In the genomic region with DNA sequence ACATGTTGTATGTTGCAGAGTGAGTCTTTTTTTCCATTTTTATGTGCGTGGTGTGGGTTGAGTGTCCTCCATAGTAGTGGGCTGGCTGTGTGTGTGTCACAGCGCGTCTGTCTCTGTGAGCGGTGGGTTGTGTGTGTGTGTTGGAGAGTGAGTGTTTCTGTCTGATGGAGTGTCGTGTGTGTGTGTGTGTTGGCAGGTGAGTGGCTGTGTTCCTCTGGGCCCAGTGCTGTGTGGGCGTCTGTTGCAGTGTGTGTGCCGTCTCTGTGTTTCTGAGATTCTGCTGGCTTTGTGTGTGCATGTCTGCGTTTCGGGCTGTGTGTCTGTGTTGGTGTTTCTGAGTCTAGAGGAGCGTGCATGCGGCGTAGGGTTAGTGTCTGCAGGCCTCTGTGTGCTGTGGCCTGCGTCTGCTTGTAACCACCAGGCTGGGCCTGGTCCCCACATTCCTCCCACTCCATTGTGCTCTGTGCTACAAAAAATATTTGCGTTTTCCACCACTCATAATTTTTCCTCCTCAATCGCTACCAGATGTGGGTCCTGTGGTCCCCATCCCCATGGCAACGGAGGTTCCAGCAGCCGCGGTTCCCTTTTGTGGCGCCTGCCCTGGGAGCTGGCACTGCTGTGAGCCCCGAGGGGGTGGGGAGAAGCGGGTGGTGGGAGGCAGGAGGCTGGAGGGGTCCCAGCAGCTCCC, we compare ENCODE assay signal across 1 cellular context.
TF ChIP-seq lines count a peak whose summit lies in the region.

No MANE protein-coding gene starts in this region.

TF ChIP-seq in K562, 482 proteins besides CTCF, POLR2A, EP300 and RAD21 (continued from another document and continues in another):
- TF ChIP-seq, protein P1, sequence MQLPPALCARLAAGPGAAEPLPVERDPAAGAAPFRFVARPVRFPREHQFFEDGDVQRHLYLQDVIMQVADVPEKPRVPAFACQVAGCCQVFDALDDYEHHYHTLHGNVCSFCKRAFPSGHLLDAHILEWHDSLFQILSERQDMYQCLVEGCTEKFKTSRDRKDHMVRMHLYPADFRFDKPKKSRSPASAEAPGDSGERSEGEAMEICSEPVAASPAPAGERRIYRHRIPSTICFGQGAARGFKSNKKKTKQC (CRISPR knock-in tag; IDR thresholded peaks at IDR 0.05), result no peak
- no peak for TF ChIP-seq ZNF395 (CRISPR knock-in tag; IDR thresholded peaks at IDR 0.05)
- TF ChIP-seq KLF1 (tag; IDR thresholded peaks at IDR 0.05), result no peak
- TF ChIP-seq TSC22D4 (tag; IDR thresholded peaks at IDR 0.05), result no peak
- no peak for TF ChIP-seq CREB1 (IDR thresholded peaks at IDR 0.05)
- no peak for TF ChIP-seq CREB1 (CRISPR knock-in tag; IDR thresholded peaks at IDR 0.05)
- no peak for TF ChIP-seq RBM22 (IDR thresholded peaks at IDR 0.05; ENCODE audit: low read depth, low read length, poor library complexity, severe bottlenecking)
- no peak for TF ChIP-seq PTBP1 (IDR thresholded peaks at IDR 0.05; ENCODE audit: low read depth, low read length)
- no peak for TF ChIP-seq GATAD2B (IDR thresholded peaks at IDR 0.05; ENCODE audit: borderline replicate concordance)
- no peak for TF ChIP-seq MYC (IDR thresholded peaks at IDR 0.05; ENCODE audit: low read depth, low read length)
- no peak for TF ChIP-seq MYC (CRISPR knock-in tag; IDR thresholded peaks at IDR 0.05; ENCODE audit: borderline replicate concordance, low read depth)
- no peak for TF ChIP-seq CREBBP (IDR thresholded peaks at IDR 0.05; ENCODE audit: low read depth, low read length)
- no peak for TF ChIP-seq KDM5B (IDR thresholded peaks at IDR 0.05; ENCODE audit: insufficient replicate concordance, low read depth, low read length)
- no peak for TF ChIP-seq RBM34 (IDR thresholded peaks at IDR 0.05; ENCODE audit: borderline replicate concordance, insufficient read depth, low read length)
- TF ChIP-seq HBP1 (CRISPR knock-in tag; IDR thresholded peaks at IDR 0.05), result peak; percentile 86
- no peak for TF ChIP-seq BRCA1 (IDR thresholded peaks at IDR 0.05)
- TF ChIP-seq BRCA1 (CRISPR knock-in tag; IDR thresholded peaks at IDR 0.05), result peak; percentile 29; the same call in 1 of the 2 replicates
- no peak; a peak in 1 of 4 replicates for TF ChIP-seq TRIM24 (IDR thresholded peaks at IDR 0.05)
- TF ChIP-seq ZNF174 (CRISPR knock-in tag; IDR thresholded peaks at IDR 0.05), result no peak
- no peak for TF ChIP-seq RBM14 (IDR thresholded peaks at IDR 0.05; ENCODE audit: borderline replicate concordance, insufficient read depth, low read depth, low read length)
- TF ChIP-seq, protein P2, sequence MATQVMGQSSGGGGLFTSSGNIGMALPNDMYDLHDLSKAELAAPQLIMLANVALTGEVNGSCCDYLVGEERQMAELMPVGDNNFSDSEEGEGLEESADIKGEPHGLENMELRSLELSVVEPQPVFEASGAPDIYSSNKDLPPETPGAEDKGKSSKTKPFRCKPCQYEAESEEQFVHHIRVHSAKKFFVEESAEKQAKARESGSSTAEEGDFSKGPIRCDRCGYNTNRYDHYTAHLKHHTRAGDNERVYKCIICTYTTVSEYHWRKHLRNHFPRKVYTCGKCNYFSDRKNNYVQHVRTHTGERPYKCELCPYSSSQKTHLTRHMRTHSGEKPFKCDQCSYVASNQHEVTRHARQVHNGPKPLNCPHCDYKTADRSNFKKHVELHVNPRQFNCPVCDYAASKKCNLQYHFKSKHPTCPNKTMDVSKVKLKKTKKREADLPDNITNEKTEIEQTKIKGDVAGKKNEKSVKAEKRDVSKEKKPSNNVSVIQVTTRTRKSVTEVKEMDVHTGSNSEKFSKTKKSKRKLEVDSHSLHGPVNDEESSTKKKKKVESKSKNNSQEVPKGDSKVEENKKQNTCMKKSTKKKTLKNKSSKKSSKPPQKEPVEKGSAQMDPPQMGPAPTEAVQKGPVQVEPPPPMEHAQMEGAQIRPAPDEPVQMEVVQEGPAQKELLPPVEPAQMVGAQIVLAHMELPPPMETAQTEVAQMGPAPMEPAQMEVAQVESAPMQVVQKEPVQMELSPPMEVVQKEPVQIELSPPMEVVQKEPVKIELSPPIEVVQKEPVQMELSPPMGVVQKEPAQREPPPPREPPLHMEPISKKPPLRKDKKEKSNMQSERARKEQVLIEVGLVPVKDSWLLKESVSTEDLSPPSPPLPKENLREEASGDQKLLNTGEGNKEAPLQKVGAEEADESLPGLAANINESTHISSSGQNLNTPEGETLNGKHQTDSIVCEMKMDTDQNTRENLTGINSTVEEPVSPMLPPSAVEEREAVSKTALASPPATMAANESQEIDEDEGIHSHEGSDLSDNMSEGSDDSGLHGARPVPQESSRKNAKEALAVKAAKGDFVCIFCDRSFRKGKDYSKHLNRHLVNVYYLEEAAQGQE (CRISPR knock-in tag; IDR thresholded peaks at IDR 0.05; ENCODE audit: low read depth), result no peak
- no peak for TF ChIP-seq ILF3 (IDR thresholded peaks at IDR 0.05; ENCODE audit: borderline replicate concordance)
- 0 out of 2 replicates have a peak, but pooled peaks have one; percentile 76 for TF ChIP-seq YBX1 (IDR thresholded peaks at IDR 0.05)
- no peak for TF ChIP-seq DMBX1 (CRISPR knock-in tag; IDR thresholded peaks at IDR 0.05; ENCODE audit: borderline replicate concordance)
- TF ChIP-seq, protein P3, sequence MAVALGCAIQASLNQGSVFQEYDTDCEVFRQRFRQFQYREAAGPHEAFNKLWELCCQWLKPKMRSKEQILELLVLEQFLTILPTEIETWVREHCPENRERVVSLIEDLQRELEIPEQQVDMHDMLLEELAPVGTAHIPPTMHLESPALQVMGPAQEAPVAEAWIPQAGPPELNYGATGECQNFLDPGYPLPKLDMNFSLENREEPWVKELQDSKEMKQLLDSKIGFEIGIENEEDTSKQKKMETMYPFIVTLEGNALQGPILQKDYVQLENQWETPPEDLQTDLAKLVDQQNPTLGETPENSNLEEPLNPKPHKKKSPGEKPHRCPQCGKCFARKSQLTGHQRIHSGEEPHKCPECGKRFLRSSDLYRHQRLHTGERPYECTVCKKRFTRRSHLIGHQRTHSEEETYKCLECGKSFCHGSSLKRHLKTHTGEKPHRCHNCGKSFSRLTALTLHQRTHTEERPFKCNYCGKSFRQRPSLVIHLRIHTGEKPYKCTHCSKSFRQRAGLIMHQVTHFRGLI (CRISPR knock-in tag; IDR thresholded peaks at IDR 0.05), result no peak
- TF ChIP-seq ZNF184 (CRISPR knock-in tag; IDR thresholded peaks at IDR 0.05), result no peak
- TF ChIP-seq, protein P4, sequence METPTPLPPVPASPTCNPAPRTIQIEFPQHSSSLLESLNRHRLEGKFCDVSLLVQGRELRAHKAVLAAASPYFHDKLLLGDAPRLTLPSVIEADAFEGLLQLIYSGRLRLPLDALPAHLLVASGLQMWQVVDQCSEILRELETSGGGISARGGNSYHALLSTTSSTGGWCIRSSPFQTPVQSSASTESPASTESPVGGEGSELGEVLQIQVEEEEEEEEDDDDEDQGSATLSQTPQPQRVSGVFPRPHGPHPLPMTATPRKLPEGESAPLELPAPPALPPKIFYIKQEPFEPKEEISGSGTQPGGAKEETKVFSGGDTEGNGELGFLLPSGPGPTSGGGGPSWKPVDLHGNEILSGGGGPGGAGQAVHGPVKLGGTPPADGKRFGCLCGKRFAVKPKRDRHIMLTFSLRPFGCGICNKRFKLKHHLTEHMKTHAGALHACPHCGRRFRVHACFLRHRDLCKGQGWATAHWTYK (CRISPR knock-in tag; IDR thresholded peaks at IDR 0.05), result no peak
- TF ChIP-seq AFF1 (IDR thresholded peaks at IDR 0.05; ENCODE audit: low read depth in 1 of 2, partially characterized antibody in 2 of 2), result peak in 1 of 2 experiments; percentile 45
- TF ChIP-seq NCOA1 (IDR thresholded peaks at IDR 0.05; ENCODE audit: low read depth), result 0 out of 2 replicates have a peak, but pooled peaks have one; percentile 17
- no peak for TF ChIP-seq SAFB2 (IDR thresholded peaks at IDR 0.05; ENCODE audit: borderline replicate concordance, low read depth, low read length, severe bottlenecking)
- TF ChIP-seq ZNF431 (CRISPR knock-in tag; IDR thresholded peaks at IDR 0.05), result no peak
- TF ChIP-seq, protein P5, sequence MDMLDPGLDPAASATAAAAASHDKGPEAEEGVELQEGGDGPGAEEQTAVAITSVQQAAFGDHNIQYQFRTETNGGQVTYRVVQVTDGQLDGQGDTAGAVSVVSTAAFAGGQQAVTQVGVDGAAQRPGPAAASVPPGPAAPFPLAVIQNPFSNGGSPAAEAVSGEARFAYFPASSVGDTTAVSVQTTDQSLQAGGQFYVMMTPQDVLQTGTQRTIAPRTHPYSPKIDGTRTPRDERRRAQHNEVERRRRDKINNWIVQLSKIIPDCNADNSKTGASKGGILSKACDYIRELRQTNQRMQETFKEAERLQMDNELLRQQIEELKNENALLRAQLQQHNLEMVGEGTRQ (CRISPR knock-in tag; IDR thresholded peaks at IDR 0.05), result no peak
- TF ChIP-seq RB1 (IDR thresholded peaks at IDR 0.05; ENCODE audit: low read depth), result no peak
- TF ChIP-seq NFIC (IDR thresholded peaks at IDR 0.05), result no peak
- no peak for TF ChIP-seq POLR2AphosphoS5 (IDR thresholded peaks at IDR 0.05; ENCODE audit: control insufficient read depth, insufficient read depth, low read depth, low read length)
- TF ChIP-seq, protein P6, sequence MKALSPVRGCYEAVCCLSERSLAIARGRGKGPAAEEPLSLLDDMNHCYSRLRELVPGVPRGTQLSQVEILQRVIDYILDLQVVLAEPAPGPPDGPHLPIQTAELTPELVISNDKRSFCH (CRISPR knock-in tag; IDR thresholded peaks at IDR 0.05), result no peak
- TF ChIP-seq, protein P6 (tag; IDR thresholded peaks at IDR 0.05), result no peak
- peak; percentile 88; the same call in 1 of the 2 replicates for TF ChIP-seq ZBTB26 (CRISPR knock-in tag; IDR thresholded peaks at IDR 0.05)
- TF ChIP-seq BRD4 (IDR thresholded peaks at IDR 0.05), result no peak
- 0 out of 2 replicates have a peak, but pooled peaks have one; percentile 75 for TF ChIP-seq GABPB2 (CRISPR knock-in tag; conservative IDR thresholded peaks at IDR 0.05)
- TF ChIP-seq LEF1 (IDR thresholded peaks at IDR 0.05), result no peak
- TF ChIP-seq BCOR (IDR thresholded peaks at IDR 0.05), result peak; percentile 59
- TF ChIP-seq NR2F6 (CRISPR knock-in tag; IDR thresholded peaks at IDR 0.05), result no peak
- TF ChIP-seq STAT5A (IDR thresholded peaks at IDR 0.05; ENCODE audit: borderline replicate concordance, low read length), result no peak
